ENCODE assay signal across 1 cellular context in genomic region chr15:70214266-70214665, GRCh38.
TF ChIP-seq lines count a peak whose summit lies in the region.

No MANE protein-coding gene starts in this region.

TF ChIP-seq in SK-N-SH, 30 proteins besides CTCF, POLR2A, EP300 and RAD21 (continued from another document):
- TF ChIP-seq ZBTB33 (IDR thresholded peaks at IDR 0.05; ENCODE audit: borderline replicate concordance, low read depth) (no peak), IRF3 (IDR thresholded peaks at IDR 0.05; ENCODE audit: low read depth, low read length) (no peak), POLR2AphosphoS5 (IDR thresholded peaks at IDR 0.05; ENCODE audit: low read depth, low read length) (no peak), JUND (IDR thresholded peaks at IDR 0.05) (no peak), RFX5 (IDR thresholded peaks at IDR 0.05; ENCODE audit: low read length) (no peak), RCOR1 (IDR thresholded peaks at IDR 0.05; ENCODE audit: low read length) (no peak), GATA2 (CRISPR knock-in tag; IDR thresholded peaks at IDR 0.05) (no peak), CHD2 (IDR thresholded peaks at IDR 0.05; ENCODE audit: low read length, partially characterized antibody) (no peak)
